ENCODE assay signal across 11 cellular contexts in the genomic region with DNA sequence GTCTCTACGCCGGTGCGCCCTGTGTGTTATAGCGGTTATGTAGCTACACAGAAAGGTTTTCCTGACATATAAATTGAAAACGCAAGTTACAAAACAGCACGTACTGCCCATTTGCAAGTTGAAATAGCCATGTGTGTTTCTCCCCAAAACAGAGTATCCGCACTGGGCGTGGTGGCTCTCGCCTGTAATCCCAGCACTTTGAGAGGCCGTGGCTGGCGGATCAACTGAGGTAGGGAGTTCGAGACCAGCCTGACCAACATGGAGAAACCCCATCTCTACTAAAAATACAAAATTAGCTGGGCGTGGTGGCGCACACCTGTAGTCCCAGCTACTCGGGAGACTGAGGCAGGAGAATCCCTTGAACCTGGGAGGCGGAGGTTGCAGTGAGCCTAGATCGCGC. TPM values are rescaled to one million over a fixed set of nuclear protein-coding genes. Genes with fewer than 3 reads are reported as not detected.
DNase-seq lines count a peak whose midpoint lies in the region; ATAC-seq and TF ChIP-seq lines count a peak whose summit lies in the region.
"Not testable (repeated sequence)": the region's sequence is repeated elsewhere in the genome, so short reads cannot be mapped to it uniquely, and the experiment has no call there.
"Had no signal": no experiment of that assay in that cellular context is flagged by ENCODE, and none has a peak within 500 bp of the region (broad histone marks: within the 10 kb centered on the region; RNA-seq: fewer than 3 reads in every experiment).

No MANE protein-coding gene starts in this region.

- not testable (repeated sequence) for H3K36me3 ChIP-seq in BLaER1; RWPE2 (ENCODE audit: low read depth); heart right ventricle; suprapubic skin

- not testable (repeated sequence) for H3K9ac ChIP-seq in BLaER1

- H3K27me3 ChIP-seq in BLaER1; RWPE2 (ENCODE audit: insufficient read depth, poor library complexity, severe bottlenecking); suprapubic skin: not testable (repeated sequence)
- H3K27me3 ChIP-seq in heart right ventricle: peaks cover 0 to 19% (median 15%) of the 10 kb centered on the region in 7 donors

- 90 to 93% methylated on average over 18 of the region's 18 CpGs for WGBS in heart right ventricle, 2 donors
- WGBS in suprapubic skin: 94% methylated on average over 18 of the region's 18 CpGs

- not testable (repeated sequence) for H3K9me3 Mint-ChIP-seq in HFFc6; activated CD8-positive, alpha-beta memory T cell treated with anti-CD3 and anti-CD28 coated beads, Interleukin-2, amount 10 ng/mL, durations not matched to agents 7 days and 5 days (ENCODE audit: low read depth); MCF 10A (ENCODE audit: unreplicated experiment); natural killer cell treated with Interleukin-12 subunit alpha and Interleukin-12 subunit beta and Interleukin-15 and Interleukin-18, amount 100 ng/mL, for 72 hours

- H3K4me1 Mint-ChIP-seq in HFFc6 (ENCODE audit: low read depth); MCF 10A (ENCODE audit: insufficient read depth, unreplicated experiment); natural killer cell treated with Interleukin-12 subunit alpha and Interleukin-12 subunit beta and Interleukin-15 and Interleukin-18, amount 100 ng/mL, for 72 hours (ENCODE audit: low read depth in 2 of 2): not testable (repeated sequence)
- H3K4me1 Mint-ChIP-seq in activated CD8-positive, alpha-beta memory T cell treated with anti-CD3 and anti-CD28 coated beads, Interleukin-2, amount 10 ng/mL, durations not matched to agents 7 days and 5 days: peaks cover 14% of the 10 kb centered on the region

- peak overlapping the region; percentile 93 for H3K4me2 ChIP-seq in BLaER1

- not testable (repeated sequence) for ATAC-seq in RWPE2 (ENCODE audit: low read depth); activated CD8-positive, alpha-beta memory T cell treated with anti-CD3 and anti-CD28 coated beads, Interleukin-2, amount 10 ng/mL, durations not matched to agents 7 days and 5 days; heart right ventricle; natural killer cell treated with Interleukin-12 subunit alpha and Interleukin-12 subunit beta and Interleukin-15 and Interleukin-18, amount 100 ng/mL, for 72 hours

- not testable (repeated sequence) for DNase-seq in HFFc6; RWPE2 (ENCODE audit: low spot score); activated CD8-positive, alpha-beta memory T cell treated with anti-CD3 and anti-CD28 coated beads, Interleukin-2, amount 10 ng/mL, durations not matched to agents 7 days and 5 days; MCF 10A (ENCODE audit: unreplicated experiment); heart right ventricle; natural killer cell treated with Interleukin-12 subunit alpha and Interleukin-12 subunit beta and Interleukin-15 and Interleukin-18, amount 100 ng/mL, for 72 hours (ENCODE audit: low spot score); suprapubic skin (ENCODE audit: low spot score in 2 of 2)

- not testable (repeated sequence) for H3K27ac Mint-ChIP-seq in HFFc6; MCF 10A (ENCODE audit: low read depth, unreplicated experiment); natural killer cell treated with Interleukin-12 subunit alpha and Interleukin-12 subunit beta and Interleukin-15 and Interleukin-18, amount 100 ng/mL, for 72 hours
- H3K27ac Mint-ChIP-seq in activated CD8-positive, alpha-beta memory T cell treated with anti-CD3 and anti-CD28 coated beads, Interleukin-2, amount 10 ng/mL, durations not matched to agents 7 days and 5 days: peak overlapping the region; percentile 83

- BruUV-seq in MCF 10A (replicated peaks; lab: Mats Ljungman, UMichigan): not testable (repeated sequence)

- H3K4me3 ChIP-seq in BLaER1: not testable (repeated sequence)
- H3K4me3 ChIP-seq in RWPE2 (ENCODE audit: severe bottlenecking): peak overlapping the region; percentile 28
- peak overlapping the region in 6 of 10 donors; percentile 35 to 64 (median 52) for H3K4me3 ChIP-seq in heart right ventricle
- peak overlapping the region; percentile 43 for H3K4me3 ChIP-seq in suprapubic skin

- H3K4me1 ChIP-seq in BLaER1 (peaks cover 71% of the 10 kb centered on the region), heart right ventricle (peaks cover 4 to 14% (median 8%) of the 10 kb centered on the region in 9 donors), suprapubic skin (peaks cover 10% of the 10 kb centered on the region)
- H3K4me1 ChIP-seq in RWPE2 (ENCODE audit: insufficient read depth, poor library complexity, severe bottlenecking): not testable (repeated sequence)

- not testable (repeated sequence) for TF ChIP-seq CTCF in HFFc6 (IDR thresholded peaks at IDR 0.05); RWPE2 (IDR thresholded peaks at IDR 0.05; ENCODE audit: poor library complexity, severe bottlenecking); MCF 10A (IDR thresholded peaks at IDR 0.05; ENCODE audit: unreplicated experiment); heart right ventricle (IDR thresholded peaks at IDR 0.05); suprapubic skin (IDR thresholded peaks at IDR 0.05)

- H3K9me3 ChIP-seq in BLaER1; RWPE2 (ENCODE audit: severe bottlenecking); heart right ventricle; suprapubic skin: not testable (repeated sequence)

- TF ChIP-seq EP300 in suprapubic skin (IDR thresholded peaks at IDR 0.05): not testable (repeated sequence)

- CTCF ChIA-PET in activated CD8-positive, alpha-beta memory T cell treated with anti-CD3 and anti-CD28 coated beads, Interleukin-2, amount 10 ng/mL, durations not matched to agents 7 days and 5 days (lab: Charles Lee): interaction anchor here (0.6 to 2.1 kb wide), 7 partner anchors 11 to 299 kb away, joined by 3 to 7 read pairs (median 5); a partner anchor contains a TSS
- CTCF ChIA-PET in MCF 10A (lab: Yijun Ruan, JAX): interaction anchor here (0.6 kb wide), 1 partner anchor 15 kb away, joined by 3 read pairs; no protein-coding TSS in a partner anchor

- H3K36me3 Mint-ChIP-seq in HFFc6 (ENCODE audit: low read depth); activated CD8-positive, alpha-beta memory T cell treated with anti-CD3 and anti-CD28 coated beads, Interleukin-2, amount 10 ng/mL, durations not matched to agents 7 days and 5 days; MCF 10A (ENCODE audit: insufficient read depth, unreplicated experiment); natural killer cell treated with Interleukin-12 subunit alpha and Interleukin-12 subunit beta and Interleukin-15 and Interleukin-18, amount 100 ng/mL, for 72 hours: not testable (repeated sequence)

- POLR2A ChIA-PET in MCF 10A (lab: Yijun Ruan, JAX): not testable (repeated sequence)

- not testable (repeated sequence) for TF ChIP-seq POLR2A in suprapubic skin (IDR thresholded peaks at IDR 0.05)

- intact Hi-C loops in MCF 10A (cut with micrococcal nuclease); heart right ventricle (cut with DNase I): not testable (repeated sequence)

- H3K27ac ChIP-seq in BLaER1; RWPE2 (ENCODE audit: poor library complexity, severe bottlenecking); suprapubic skin: not testable (repeated sequence)
- peak overlapping the region in 1 of 10 donors; percentile 80 for H3K27ac ChIP-seq in heart right ventricle

- H3K4me3 Mint-ChIP-seq in HFFc6: peak overlapping the region; percentile 78
- H3K4me3 Mint-ChIP-seq in activated CD8-positive, alpha-beta memory T cell treated with anti-CD3 and anti-CD28 coated beads, Interleukin-2, amount 10 ng/mL, durations not matched to agents 7 days and 5 days: peak overlapping the region; percentile 77
- H3K4me3 Mint-ChIP-seq in MCF 10A (ENCODE audit: unreplicated experiment): peak overlapping the region; percentile 43
- H3K4me3 Mint-ChIP-seq in natural killer cell treated with Interleukin-12 subunit alpha and Interleukin-12 subunit beta and Interleukin-15 and Interleukin-18, amount 100 ng/mL, for 72 hours: peak overlapping the region; percentile 79

- not testable (repeated sequence) for H4K20me1 ChIP-seq in BLaER1

- H3K27me3 Mint-ChIP-seq in HFFc6 (ENCODE audit: insufficient read depth) (peaks cover 21% of the 10 kb centered on the region), MCF 10A (ENCODE audit: insufficient read depth, unreplicated experiment) (peaks cover 35% of the 10 kb centered on the region)
- H3K27me3 Mint-ChIP-seq in activated CD8-positive, alpha-beta memory T cell treated with anti-CD3 and anti-CD28 coated beads, Interleukin-2, amount 10 ng/mL, durations not matched to agents 7 days and 5 days: peaks cover 17% of the 10 kb centered on the region
- H3K27me3 Mint-ChIP-seq in natural killer cell treated with Interleukin-12 subunit alpha and Interleukin-12 subunit beta and Interleukin-15 and Interleukin-18, amount 100 ng/mL, for 72 hours: not testable (repeated sequence)

RNA-seq across cellular contexts. Expression of a gene that starts 21.0 kb away (rescaled TPM):
- 10 to 100 TPM; 20.1 to 24.9 (median 21.9) TPM for total RNA-seq in HFFc6 (2021; fragmentation: NEBNext Ultra II Directional; extraction: Animal tissue kit (Norgen Biotek cat#: 25700))
- total RNA-seq in activated CD8-positive, alpha-beta memory T cell treated with anti-CD3 and anti-CD28 coated beads, Interleukin-2, amount 10 ng/mL, durations not matched to agents 7 days and 5 days: 10 to 100 TPM; 11.2 to 13.6 TPM
- total RNA-seq in MCF 10A (2022): 23.7 and 27.7 TPM in 2 replicates
- 1 to 10 TPM; 4.6 to 9.1 (median 7.7) TPM for total RNA-seq in heart right ventricle
- 1 to 10 TPM; 5.6 to 8.6 TPM for polyA plus RNA-seq in heart right ventricle
- 10 to 100 TPM; 16.4 to 27.3 TPM for total RNA-seq in natural killer cell treated with Interleukin-12 subunit alpha and Interleukin-12 subunit beta and Interleukin-15 and Interleukin-18, amount 100 ng/mL, for 72 hours
- total RNA-seq in suprapubic skin: 10 to 100 TPM; 10.2 to 15.8 (median 12.1) TPM

RNA-seq across cellular contexts. Expression of a gene that starts 37.3 kb away (rescaled TPM):
- total RNA-seq in HFFc6 (2021; fragmentation: NEBNext Ultra II Directional; extraction: Animal tissue kit (Norgen Biotek cat#: 25700)): not detected
- total RNA-seq in activated CD8-positive, alpha-beta memory T cell treated with anti-CD3 and anti-CD28 coated beads, Interleukin-2, amount 10 ng/mL, durations not matched to agents 7 days and 5 days: not detected
- total RNA-seq in MCF 10A (2022) (not detected in 2 replicates), heart right ventricle (under 1 TPM in 3 of 10 donors, not detected in 7; 0.02 to 0.04 (median 0.03) TPM), suprapubic skin (under 1 TPM in 2 of 4 donors, not detected in 2; 0.13 to 0.45 TPM)
- polyA plus RNA-seq in heart right ventricle: under 1 TPM in 1 of 2 donors, not detected in 1; 0.07 TPM
- not detected for total RNA-seq in natural killer cell treated with Interleukin-12 subunit alpha and Interleukin-12 subunit beta and Interleukin-15 and Interleukin-18, amount 100 ng/mL, for 72 hours
- total RNA-seq: dermis microvascular lymphatic vessel endothelial cell, H4, myocyte had no signal
